ENCODE assay signal across 8 cellular contexts in the genomic region with DNA sequence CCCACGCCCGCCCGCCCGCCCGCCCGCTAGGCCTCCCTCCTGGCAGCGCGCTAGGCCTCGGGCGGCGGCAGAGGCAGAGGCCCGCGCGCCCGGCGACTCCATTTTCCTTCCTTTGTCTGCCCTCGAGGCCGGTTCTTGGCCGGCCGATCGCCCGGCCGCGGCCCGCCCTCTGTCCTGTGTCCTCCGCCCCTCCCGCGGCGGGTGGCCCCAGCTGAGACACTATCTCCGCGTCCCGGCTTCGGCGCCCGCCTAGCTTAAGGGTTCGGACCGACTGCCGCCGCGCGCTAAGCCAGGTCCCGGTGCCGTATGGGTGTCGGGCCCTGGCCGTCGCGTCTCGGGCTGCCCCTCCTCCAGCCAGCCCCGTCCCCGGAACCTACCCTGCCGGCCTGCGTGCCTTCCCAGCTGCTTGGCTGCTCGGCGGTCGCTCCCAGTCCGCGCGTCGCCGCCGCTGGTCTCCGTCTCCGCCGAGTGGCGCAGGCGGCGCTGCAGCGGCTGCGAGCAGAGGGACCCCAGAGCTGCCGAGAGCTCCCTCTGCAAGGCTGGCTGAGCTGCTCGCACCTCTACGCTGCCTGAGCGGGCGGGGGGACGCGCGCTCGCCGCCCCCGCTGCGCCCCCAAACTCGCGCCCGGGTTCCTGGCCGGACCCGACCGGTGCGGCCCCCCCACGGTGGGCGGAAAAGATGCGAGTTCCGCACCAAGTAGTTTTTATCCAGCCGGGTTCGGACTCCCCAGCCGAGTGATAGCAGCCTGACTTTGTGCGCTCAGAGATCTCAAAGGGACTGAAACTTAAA. TPM values are rescaled to one million over a fixed set of nuclear protein-coding genes. Genes with fewer than 3 reads are reported as not detected.
DNase-seq lines count a peak whose midpoint lies in the region; ATAC-seq and TF ChIP-seq lines count a peak whose summit lies in the region.

No MANE protein-coding gene starts in this region.

- no peaks in the 10 kb centered on the region for H3K9me3 Mint-ChIP-seq in WTC11

- peak overlapping the region; percentile 99 for H3K27ac Mint-ChIP-seq in WTC11

- H3K4me1 Mint-ChIP-seq in WTC11, result peaks cover 18% of the 10 kb centered on the region

- H3K36me3 Mint-ChIP-seq in WTC11, result no peaks in the 10 kb centered on the region

- CTCF ChIA-PET in WTC11 (lab: Charles Lee), result interaction anchor here (0.7 to 5.3 kb wide), 18 partner anchors 15 to 566 kb away, joined by 3 to 72 read pairs (median 6); a partner anchor contains a TSS

- no peaks in the 10 kb centered on the region for H3K27me3 ChIP-seq in kidney epithelial cell (ENCODE audit: control insufficient read depth, insufficient read depth, low read length)

- DNase-seq in GF-D8 (lab: John Stamatoyannopoulos, UW) (peak; percentile 17), WTC11 (ENCODE audit: low spot score) (peak; percentile 75), kidney epithelial cell (ENCODE audit: low read depth) (no peak), NCI-H2107 treated with DMSO at 0.1 percent for 48 hours (lab: John Stamatoyannopoulos, UW; ENCODE audit: unreplicated experiment) (no peak)
- no peak for DNase-seq in Jurkat, Clone E6-1 (ENCODE audit: low read depth, low spot score)
- peak; percentile 63 for DNase-seq in central memory CD4-positive, alpha-beta T cell
- DNase-seq in stimulated activated CD4-positive, alpha-beta T cell treated with anti-CD3 and anti-CD28 coated beads, Interleukin-1b, Interleukin-23, amount 100 ng/mL, for 24 hours (ENCODE audit: low read depth in 4 of 4, low spot score in 1 of 4), result peak in 3 of 4 experiments; percentile 23 to 34 (median 28)

- no peaks in the 10 kb centered on the region for H3K36me3 ChIP-seq in kidney epithelial cell (ENCODE audit: control insufficient read depth, insufficient read depth, low read length)

- ATAC-seq in GM21529 (IDR thresholded peaks at IDR 0.05; ENCODE audit: unreplicated experiment), result peak; percentile 9
- peak; percentile 11 for ATAC-seq in WTC11

- H3K27me3 Mint-ChIP-seq in WTC11 (ENCODE audit: low read depth), result no peaks in the 10 kb centered on the region

- TF ChIP-seq CTCF in WTC11 (IDR thresholded peaks at IDR 0.05) (no peak; the same call in 1 of the 2 replicates), kidney epithelial cell (IDR thresholded peaks at IDR 0.05; ENCODE audit: insufficient read depth, low read length, poor library complexity, severe bottlenecking) (no peak)

- POLR2A ChIA-PET in WTC11 (lab: Charles Lee), result interaction anchor here (1.0 to 1.9 kb wide), 7 partner anchors 16 to 330 kb away, joined by 3 to 9 read pairs (median 4); a partner anchor contains a TSS

- peak overlapping the region; percentile 93 for H3K4me3 Mint-ChIP-seq in WTC11

- H3K4me3 ChIP-seq in Jurkat, Clone E6-1 (ENCODE audit: low read length), result peak overlapping the region; percentile 94
- peak overlapping the region; percentile 98 for H3K4me3 ChIP-seq in kidney epithelial cell (ENCODE audit: low read depth, low read length)

TF ChIP-seq in WTC11, 78 proteins besides CTCF, POLR2A, EP300 and RAD21 (continues in another document):
- peak; percentile 64; the same call in 1 of the 2 replicates for TF ChIP-seq JUN (CRISPR knock-in tag; IDR thresholded peaks at IDR 0.05)
- TF ChIP-seq MYBL2 (CRISPR knock-in tag; IDR thresholded peaks at IDR 0.05), result peak; percentile 72; the same call in 1 of the 2 replicates
- TF ChIP-seq CREM (CRISPR knock-in tag; IDR thresholded peaks at IDR 0.05), result peak; percentile 73
- TF ChIP-seq, protein P1, sequence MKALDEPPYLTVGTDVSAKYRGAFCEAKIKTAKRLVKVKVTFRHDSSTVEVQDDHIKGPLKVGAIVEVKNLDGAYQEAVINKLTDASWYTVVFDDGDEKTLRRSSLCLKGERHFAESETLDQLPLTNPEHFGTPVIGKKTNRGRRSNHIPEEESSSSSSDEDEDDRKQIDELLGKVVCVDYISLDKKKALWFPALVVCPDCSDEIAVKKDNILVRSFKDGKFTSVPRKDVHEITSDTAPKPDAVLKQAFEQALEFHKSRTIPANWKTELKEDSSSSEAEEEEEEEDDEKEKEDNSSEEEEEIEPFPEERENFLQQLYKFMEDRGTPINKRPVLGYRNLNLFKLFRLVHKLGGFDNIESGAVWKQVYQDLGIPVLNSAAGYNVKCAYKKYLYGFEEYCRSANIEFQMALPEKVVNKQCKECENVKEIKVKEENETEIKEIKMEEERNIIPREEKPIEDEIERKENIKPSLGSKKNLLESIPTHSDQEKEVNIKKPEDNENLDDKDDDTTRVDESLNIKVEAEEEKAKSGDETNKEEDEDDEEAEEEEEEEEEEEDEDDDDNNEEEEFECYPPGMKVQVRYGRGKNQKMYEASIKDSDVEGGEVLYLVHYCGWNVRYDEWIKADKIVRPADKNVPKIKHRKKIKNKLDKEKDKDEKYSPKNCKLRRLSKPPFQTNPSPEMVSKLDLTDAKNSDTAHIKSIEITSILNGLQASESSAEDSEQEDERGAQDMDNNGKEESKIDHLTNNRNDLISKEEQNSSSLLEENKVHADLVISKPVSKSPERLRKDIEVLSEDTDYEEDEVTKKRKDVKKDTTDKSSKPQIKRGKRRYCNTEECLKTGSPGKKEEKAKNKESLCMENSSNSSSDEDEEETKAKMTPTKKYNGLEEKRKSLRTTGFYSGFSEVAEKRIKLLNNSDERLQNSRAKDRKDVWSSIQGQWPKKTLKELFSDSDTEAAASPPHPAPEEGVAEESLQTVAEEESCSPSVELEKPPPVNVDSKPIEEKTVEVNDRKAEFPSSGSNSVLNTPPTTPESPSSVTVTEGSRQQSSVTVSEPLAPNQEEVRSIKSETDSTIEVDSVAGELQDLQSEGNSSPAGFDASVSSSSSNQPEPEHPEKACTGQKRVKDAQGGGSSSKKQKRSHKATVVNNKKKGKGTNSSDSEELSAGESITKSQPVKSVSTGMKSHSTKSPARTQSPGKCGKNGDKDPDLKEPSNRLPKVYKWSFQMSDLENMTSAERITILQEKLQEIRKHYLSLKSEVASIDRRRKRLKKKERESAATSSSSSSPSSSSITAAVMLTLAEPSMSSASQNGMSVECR (CRISPR knock-in tag; IDR thresholded peaks at IDR 0.05; ENCODE audit: borderline replicate concordance), result peak; percentile 88
- TF ChIP-seq ETV6 (CRISPR knock-in tag; IDR thresholded peaks at IDR 0.05), result peak; percentile 53; the same call in 1 of the 2 replicates
- TF ChIP-seq, protein P2, sequence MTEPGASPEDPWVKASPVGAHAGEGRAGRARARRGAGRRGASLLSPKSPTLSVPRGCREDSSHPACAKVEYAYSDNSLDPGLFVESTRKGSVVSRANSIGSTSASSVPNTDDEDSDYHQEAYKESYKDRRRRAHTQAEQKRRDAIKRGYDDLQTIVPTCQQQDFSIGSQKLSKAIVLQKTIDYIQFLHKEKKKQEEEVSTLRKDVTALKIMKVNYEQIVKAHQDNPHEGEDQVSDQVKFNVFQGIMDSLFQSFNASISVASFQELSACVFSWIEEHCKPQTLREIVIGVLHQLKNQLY (CRISPR knock-in tag; IDR thresholded peaks at IDR 0.05), result 0 out of 2 replicates have a peak, but pooled peaks have one; percentile 62
- TF ChIP-seq, protein P3, sequence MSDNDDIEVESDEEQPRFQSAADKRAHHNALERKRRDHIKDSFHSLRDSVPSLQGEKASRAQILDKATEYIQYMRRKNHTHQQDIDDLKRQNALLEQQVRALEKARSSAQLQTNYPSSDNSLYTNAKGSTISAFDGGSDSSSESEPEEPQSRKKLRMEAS (CRISPR knock-in tag; IDR thresholded peaks at IDR 0.05), result peak; percentile 67
- TF ChIP-seq, protein P4, sequence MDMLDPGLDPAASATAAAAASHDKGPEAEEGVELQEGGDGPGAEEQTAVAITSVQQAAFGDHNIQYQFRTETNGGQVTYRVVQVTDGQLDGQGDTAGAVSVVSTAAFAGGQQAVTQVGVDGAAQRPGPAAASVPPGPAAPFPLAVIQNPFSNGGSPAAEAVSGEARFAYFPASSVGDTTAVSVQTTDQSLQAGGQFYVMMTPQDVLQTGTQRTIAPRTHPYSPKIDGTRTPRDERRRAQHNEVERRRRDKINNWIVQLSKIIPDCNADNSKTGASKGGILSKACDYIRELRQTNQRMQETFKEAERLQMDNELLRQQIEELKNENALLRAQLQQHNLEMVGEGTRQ (CRISPR knock-in tag; IDR thresholded peaks at IDR 0.05), result no peak
- TF ChIP-seq, protein P5, sequence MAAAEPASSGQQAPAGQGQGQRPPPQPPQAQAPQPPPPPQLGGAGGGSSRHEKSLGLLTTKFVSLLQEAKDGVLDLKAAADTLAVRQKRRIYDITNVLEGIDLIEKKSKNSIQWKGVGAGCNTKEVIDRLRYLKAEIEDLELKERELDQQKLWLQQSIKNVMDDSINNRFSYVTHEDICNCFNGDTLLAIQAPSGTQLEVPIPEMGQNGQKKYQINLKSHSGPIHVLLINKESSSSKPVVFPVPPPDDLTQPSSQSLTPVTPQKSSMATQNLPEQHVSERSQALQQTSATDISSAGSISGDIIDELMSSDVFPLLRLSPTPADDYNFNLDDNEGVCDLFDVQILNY (CRISPR knock-in tag; IDR thresholded peaks at IDR 0.05), result peak; percentile 75; the same call in 1 of the 2 replicates
- TF ChIP-seq, protein P6, sequence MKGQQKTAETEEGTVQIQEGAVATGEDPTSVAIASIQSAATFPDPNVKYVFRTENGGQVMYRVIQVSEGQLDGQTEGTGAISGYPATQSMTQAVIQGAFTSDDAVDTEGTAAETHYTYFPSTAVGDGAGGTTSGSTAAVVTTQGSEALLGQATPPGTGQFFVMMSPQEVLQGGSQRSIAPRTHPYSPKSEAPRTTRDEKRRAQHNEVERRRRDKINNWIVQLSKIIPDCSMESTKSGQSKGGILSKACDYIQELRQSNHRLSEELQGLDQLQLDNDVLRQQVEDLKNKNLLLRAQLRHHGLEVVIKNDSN (CRISPR knock-in tag; IDR thresholded peaks at IDR 0.05), result peak; percentile 52; the same call in 1 of the 2 replicates
- 0 out of 2 replicates have a peak, but pooled peaks have one; percentile 67 for TF ChIP-seq ATF1 (CRISPR knock-in tag; IDR thresholded peaks at IDR 0.05)

RNA-seq across cellular contexts. Expression of a gene that starts 0.8 kb away (rescaled TPM):
- 91.9 TPM for polyA plus RNA-seq in Jurkat, Clone E6-1 (2012; ENCODE audit: insufficient read depth, insufficient read length)
- total RNA-seq in WTC11 (2021), result 55.4 to 60.6 TPM (median 57.7 TPM) in 3 replicates
- 40.7 and 45.0 TPM in 2 replicates for total RNA-seq in kidney epithelial cell

RNA-seq across cellular contexts. Expression of a gene that starts 34.5 kb away (rescaled TPM):
- 31.6 TPM for polyA plus RNA-seq in Jurkat, Clone E6-1 (2012; ENCODE audit: insufficient read depth, insufficient read length)
- total RNA-seq in WTC11 (2021) (14.9 to 15.9 TPM (median 15.5 TPM) in 3 replicates), kidney epithelial cell (72.1 and 91.0 TPM in 2 replicates)

Comparison
In these comparisons a context has a peak if more than half of its experiments do, and no peak if none do; other contexts are left out.
1. DNase-seq: peak in GF-D8 (single experiment), WTC11 (single experiment), central memory CD4-positive, alpha-beta T cell (single experiment) and stimulated activated CD4-positive, alpha-beta T cell treated with anti-CD3 and anti-CD28 coated beads, Interleukin-1b, Interleukin-23, amount 100 ng/mL, for 24 hours (3 of 4); none in Jurkat, Clone E6-1 (single experiment), kidney epithelial cell (single experiment) and NCI-H2107 treated with DMSO at 0.1 percent for 48 hours (single experiment).